ENCODE assay signal across 16 cellular contexts in genomic region chr9:126347093-126347492, GRCh38. TPM values are rescaled to one million over a fixed set of nuclear protein-coding genes. Genes with fewer than 3 reads are reported as not detected.
A peak's percentile ranks its signal among the peaks of the same experiment; 100 is the strongest.
DNase-seq lines count a peak whose midpoint lies in the region; ATAC-seq and TF ChIP-seq lines count a peak whose summit lies in the region.
"Had no signal": no experiment of that assay in that cellular context is flagged by ENCODE, and none has a peak within 500 bp of the region (broad histone marks: within the 10 kb centered on the region; RNA-seq: fewer than 3 reads in every experiment).

No MANE protein-coding gene starts in this region.

- TF ChIP-seq EP300 in upper lobe of left lung (IDR thresholded peaks at IDR 0.05): no peak

- peak in 1 of 2 donors; percentile 81 for ATAC-seq in upper lobe of left lung (ENCODE audit: low FRiP score in 2 of 2)

- H3K9me3 Mint-ChIP-seq in dendritic cell treated with granulocyte-macrophage colony-stimulating factor and Interleukin-4, amounts not matched to agents 40 ng/mL and 50 ng/mL, for 4 days: no peaks in the 10 kb centered on the region

- peak overlapping the region; percentile 91 for H3K27ac Mint-ChIP-seq in dendritic cell treated with granulocyte-macrophage colony-stimulating factor and Interleukin-4, amounts not matched to agents 40 ng/mL and 50 ng/mL, for 4 days
- H3K27ac Mint-ChIP-seq: activated CD4-positive, alpha-beta memory T cell treated with anti-CD3 and anti-CD28 coated beads for 36 hours had no signal

- H3K36me3 Mint-ChIP-seq in dendritic cell treated with granulocyte-macrophage colony-stimulating factor and Interleukin-4, amounts not matched to agents 40 ng/mL and 50 ng/mL, for 4 days (ENCODE audit: low read depth): peaks cover 77% of the 10 kb centered on the region

- no peaks in the 10 kb centered on the region for H3K27me3 ChIP-seq in muscle layer of duodenum (ENCODE audit: low read depth, low read length)
- H3K27me3 ChIP-seq in upper lobe of left lung: no peaks in the 10 kb centered on the region
- H3K27me3 ChIP-seq: pancreas had no signal

- H3K4me1 ChIP-seq in muscle layer of duodenum (ENCODE audit: control insufficient read depth in 1 of 2, insufficient read depth in 2 of 2, low read length in 2 of 2) (peaks cover 0 to 6% of the 10 kb centered on the region in 2 donors), upper lobe of left lung (peaks cover 18 to 38% (median 27%) of the 10 kb centered on the region in 4 donors)
- H3K4me1 ChIP-seq: pancreas had no signal

- H3K9me3 ChIP-seq in muscle layer of duodenum (ENCODE audit: control insufficient read depth in 1 of 2, low read length in 2 of 2) (peaks cover 0 to 6% of the 10 kb centered on the region in 2 donors), upper lobe of left lung (no peaks in the 10 kb centered on the region)

- H3K36me3 ChIP-seq in muscle layer of duodenum (ENCODE audit: control insufficient read depth in 1 of 2, insufficient read depth in 2 of 2, low read length in 2 of 2): peaks cover 6 to 17% of the 10 kb centered on the region in 2 donors
- peaks cover 2 to 35% (median 7%) of the 10 kb centered on the region in 4 donors for H3K36me3 ChIP-seq in upper lobe of left lung
- H3K36me3 ChIP-seq: pancreas had no signal

- peaks cover 70% of the 10 kb centered on the region for H3K4me1 Mint-ChIP-seq in dendritic cell treated with granulocyte-macrophage colony-stimulating factor and Interleukin-4, amounts not matched to agents 40 ng/mL and 50 ng/mL, for 4 days (ENCODE audit: low read depth)

- TF ChIP-seq CTCF in upper lobe of left lung (IDR thresholded peaks at IDR 0.05): no peak

- peak overlapping the region; percentile 67 for H3K27ac ChIP-seq in muscle layer of duodenum (ENCODE audit: low read length)
- peak overlapping the region; percentile 73 to 82 (median 76) for H3K27ac ChIP-seq in upper lobe of left lung
- H3K27ac ChIP-seq: pancreas had no signal

- no peak overlapping the region for H3K4me3 Mint-ChIP-seq in dendritic cell treated with granulocyte-macrophage colony-stimulating factor and Interleukin-4, amounts not matched to agents 40 ng/mL and 50 ng/mL, for 4 days
- H3K4me3 Mint-ChIP-seq: activated CD4-positive, alpha-beta memory T cell treated with anti-CD3 and anti-CD28 coated beads for 36 hours had no signal

- no peak overlapping the region for H3K4me3 ChIP-seq in muscle layer of duodenum (ENCODE audit: low read depth in 1 of 2, low read length in 2 of 2)
- no peak overlapping the region for H3K4me3 ChIP-seq in upper lobe of left lung
- H3K4me3 ChIP-seq: pancreas had no signal

- H3K27me3 Mint-ChIP-seq in dendritic cell treated with granulocyte-macrophage colony-stimulating factor and Interleukin-4, amounts not matched to agents 40 ng/mL and 50 ng/mL, for 4 days: no peaks in the 10 kb centered on the region
- H3K27me3 Mint-ChIP-seq: activated CD4-positive, alpha-beta memory T cell treated with anti-CD3 and anti-CD28 coated beads for 36 hours had no signal

- DNase-seq in NOMO-1 (lab: John Stamatoyannopoulos, UW; ENCODE audit: unreplicated experiment in 2 of 2) (peak; percentile 22 to 33), NOMO-1 treated with dmso at 0.1 percent for 144 hours (lab: John Stamatoyannopoulos, UW; ENCODE audit: unreplicated experiment) (no peak), upper lobe of left lung (peak in 1 of 2 donors; percentile 58), superior temporal gyrus (ENCODE audit: extremely low spot score) (no peak), NCI-H82 (lab: John Stamatoyannopoulos, UW) (no peak), NCI-H2107 (lab: John Stamatoyannopoulos, UW) (no peak)
- DNase-seq: 8988T; activated CD4-positive, alpha-beta memory T cell treated with anti-CD3 and anti-CD28 coated beads for 36 hours; amniotic stem cell; cortex of kidney; mesenchymal stem cell; NCI-H1930; NCI-H526 treated with DMSO at 0.1 percent for 48 hours; pancreas had no signal

- WGBS in upper lobe of left lung, 2 donors: 71 to 76% methylated on average over 5 of the region's 5 CpGs

- no peak for TF ChIP-seq POLR2A in upper lobe of left lung (IDR thresholded peaks at IDR 0.05)

- intact Hi-C loops in dendritic cell treated with granulocyte-macrophage colony-stimulating factor and Interleukin-4, amounts not matched to agents 40 ng/mL and 50 ng/mL, for 4 days (cut with micrococcal nuclease): loop anchor here (5.0 kb wide), 1 partner anchor 35 kb away; no protein-coding TSS in a partner anchor

RNA-seq across cellular contexts. Expression of gene MVB12B, which starts 20.5 kb away (rescaled TPM):
- total RNA-seq in upper lobe of left lung: 10 to 100 TPM; 36.7 to 60.7 (median 41.0) TPM

Comparison
In these comparisons a context has a peak if more than half of its experiments do, and no peak if none do; other contexts are left out.
1. DNase-seq: peak in NOMO-1 (2 of 2); none in NOMO-1 treated with dmso at 0.1 percent for 144 hours (single experiment), superior temporal gyrus (single experiment), NCI-H82 (single experiment) and NCI-H2107 (single experiment).